ENCODE assay signal across 8 cellular contexts in the genomic region with DNA sequence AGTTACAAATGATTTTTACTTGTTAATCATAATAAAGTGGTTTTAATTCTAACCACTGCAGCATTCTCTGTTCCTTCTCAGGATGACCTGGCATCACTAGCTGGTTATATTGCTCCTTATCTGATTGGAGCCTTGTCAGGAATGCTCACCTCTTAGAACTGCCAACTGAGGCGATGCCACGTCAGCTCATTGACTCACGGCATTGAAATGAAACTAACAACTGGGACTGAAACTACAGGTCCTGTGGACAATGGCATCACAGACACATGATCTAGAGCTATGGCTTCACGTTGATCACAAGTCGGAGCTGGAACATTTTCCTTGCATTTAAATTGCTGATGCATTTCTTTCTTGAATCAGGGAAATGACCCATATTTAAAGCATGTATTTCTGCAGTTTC. TPM values are rescaled to one million over a fixed set of nuclear protein-coding genes. Genes with fewer than 3 reads are reported as not detected.
DNase-seq lines count a peak whose midpoint lies in the region; ATAC-seq and TF ChIP-seq lines count a peak whose summit lies in the region.

No MANE protein-coding gene starts in this region.

- no peaks in the 10 kb centered on the region for H3K36me3 Mint-ChIP-seq in naive thymus-derived CD4-positive, alpha-beta T cell

- H3K4me3 Mint-ChIP-seq in naive thymus-derived CD4-positive, alpha-beta T cell, result no peak overlapping the region

- CTCF ChIA-PET in naive thymus-derived CD4-positive, alpha-beta T cell (lab: Charles Lee), result no interaction called here

- no peaks in the 10 kb centered on the region for H3K27me3 ChIP-seq in RWPE2 (ENCODE audit: insufficient read depth, poor library complexity, severe bottlenecking)
- H3K27me3 ChIP-seq in right atrium auricular region, result no peaks in the 10 kb centered on the region
- peaks cover 8% of the 10 kb centered on the region for H3K27me3 ChIP-seq in HAP-1 (ENCODE audit: low read depth)
- no peaks in the 10 kb centered on the region for H3K27me3 ChIP-seq in naive thymus-derived CD4-positive, alpha-beta T cell (ENCODE audit: control insufficient read depth in 2 of 2, insufficient read depth in 2 of 2, low read length in 2 of 2)

- in situ Hi-C loops in HAP-1 (cut with MboI; ENCODE audit: low sequenced_read_pairs), result no loop called here

- ATAC-seq in HG02678 (IDR thresholded peaks at IDR 0.05; ENCODE audit: unreplicated experiment), result peak; percentile 77
- ATAC-seq in RWPE2 (ENCODE audit: low read depth), result peak; percentile 98
- no peak for ATAC-seq in HG03342 (IDR thresholded peaks at IDR 0.05; ENCODE audit: unreplicated experiment)
- no peak for ATAC-seq in naive thymus-derived CD4-positive, alpha-beta T cell

- H3K27ac ChIP-seq in RWPE2 (ENCODE audit: poor library complexity, severe bottlenecking), result peak overlapping the region; percentile 81
- H3K27ac ChIP-seq in right atrium auricular region, result no peak overlapping the region
- no peak overlapping the region for H3K27ac ChIP-seq in naive thymus-derived CD4-positive, alpha-beta T cell (ENCODE audit: low read depth, low read length)

- no peaks in the 10 kb centered on the region for H3K9me3 ChIP-seq in RWPE2 (ENCODE audit: severe bottlenecking)
- peaks cover 0 to 9% of the 10 kb centered on the region in 2 donors for H3K9me3 ChIP-seq in right atrium auricular region
- H3K9me3 ChIP-seq in HAP-1, result no peaks in the 10 kb centered on the region
- H3K9me3 ChIP-seq in naive thymus-derived CD4-positive, alpha-beta T cell (ENCODE audit: control insufficient read depth in 2 of 3, low read length in 3 of 3), result no peaks in the 10 kb centered on the region

- H3K4me3 ChIP-seq in RWPE2 (ENCODE audit: severe bottlenecking), result no peak overlapping the region
- H3K4me3 ChIP-seq in right atrium auricular region, result no peak overlapping the region
- no peak overlapping the region for H3K4me3 ChIP-seq in HAP-1
- H3K4me3 ChIP-seq in naive thymus-derived CD4-positive, alpha-beta T cell (ENCODE audit: low read length), result no peak overlapping the region

- intact Hi-C loops in naive thymus-derived CD4-positive, alpha-beta T cell (cut with micrococcal nuclease), result no loop called here

- peaks cover 0 to 6% (median 0%) of the 10 kb centered on the region in 5 donors for H3K27me3 Mint-ChIP-seq in naive thymus-derived CD4-positive, alpha-beta T cell

- DNase-seq in EH (ENCODE audit: low read depth), result peak; percentile 97
- peak; percentile 78 for DNase-seq in RWPE2 (ENCODE audit: low spot score)
- DNase-seq in right atrium auricular region (ENCODE audit: low spot score), result peak; percentile 59
- no peak for DNase-seq in HAP-1 (ENCODE audit: low spot score in 2 of 2)
- DNase-seq in naive thymus-derived CD4-positive, alpha-beta T cell, result no peak
- no peak for DNase-seq in activated CD8-positive, alpha-beta memory T cell treated with anti-CD3 and anti-CD28 coated beads for 24 hours

- POLR2A ChIA-PET in naive thymus-derived CD4-positive, alpha-beta T cell (lab: Charles Lee), result no interaction called here

- H3K4me1 ChIP-seq in RWPE2 (ENCODE audit: insufficient read depth, poor library complexity, severe bottlenecking), result peaks cover 26% of the 10 kb centered on the region
- no peaks in the 10 kb centered on the region for H3K4me1 ChIP-seq in right atrium auricular region
- H3K4me1 ChIP-seq in HAP-1, result no peaks in the 10 kb centered on the region
- no peaks in the 10 kb centered on the region for H3K4me1 ChIP-seq in naive thymus-derived CD4-positive, alpha-beta T cell (ENCODE audit: control insufficient read depth in 2 of 2, insufficient read depth in 2 of 2, low read length in 2 of 2)

- H3K9me3 Mint-ChIP-seq in naive thymus-derived CD4-positive, alpha-beta T cell, result peaks cover 5 to 17% (median 10%) of the 10 kb centered on the region in 11 donors

- no peak overlapping the region for H3K27ac Mint-ChIP-seq in naive thymus-derived CD4-positive, alpha-beta T cell

- H3K36me3 ChIP-seq in RWPE2 (ENCODE audit: low read depth) (no peaks in the 10 kb centered on the region), right atrium auricular region (no peaks in the 10 kb centered on the region), HAP-1 (replicated peaks) (no peaks in the 10 kb centered on the region)
- H3K36me3 ChIP-seq in naive thymus-derived CD4-positive, alpha-beta T cell (ENCODE audit: control insufficient read depth in 2 of 3, insufficient read depth in 3 of 3, low read length in 3 of 3), result no peaks in the 10 kb centered on the region

- H3K4me1 Mint-ChIP-seq in naive thymus-derived CD4-positive, alpha-beta T cell, result no peaks in the 10 kb centered on the region

- TF ChIP-seq CTCF in RWPE2 (IDR thresholded peaks at IDR 0.05; ENCODE audit: poor library complexity, severe bottlenecking) (no peak), right atrium auricular region (IDR thresholded peaks at IDR 0.05) (no peak)

RNA-seq across cellular contexts. Expression of gene MAP2, which starts 54.9 kb away (rescaled TPM):
- 1 to 10 TPM; 6.5 to 6.7 TPM for total RNA-seq in right atrium auricular region
- total RNA-seq in naive thymus-derived CD4-positive, alpha-beta T cell, result under 1 TPM in 2 of 5 experiments, not detected in 3; 0.38 to 0.89 TPM
- polyA plus RNA-seq in naive thymus-derived CD4-positive, alpha-beta T cell, result under 1 TPM; 0.45 to 0.48 TPM

Comparison
In these comparisons a context has a peak if more than half of its experiments do, and no peak if none do; other contexts are left out.
1. DNase-seq: peak in EH (single experiment), RWPE2 (single experiment) and right atrium auricular region (single experiment); none in HAP-1 (0 of 2), naive thymus-derived CD4-positive, alpha-beta T cell (0 of 9) and activated CD8-positive, alpha-beta memory T cell treated with anti-CD3 and anti-CD28 coated beads for 24 hours (single experiment).
2. ATAC-seq: peak in HG02678 (single experiment) and RWPE2 (single experiment); none in HG03342 (single experiment) and naive thymus-derived CD4-positive, alpha-beta T cell (single experiment).